ENCODE assay signal across 18 cellular contexts in genomic region chr5:1510151-1510561, GRCh38. TPM values are rescaled to one million over a fixed set of nuclear protein-coding genes. Genes with fewer than 3 reads are reported as not detected.
A peak's percentile ranks its signal among the peaks of the same experiment; 100 is the strongest.
DNase-seq lines count a peak whose midpoint lies in the region; ATAC-seq and TF ChIP-seq lines count a peak whose summit lies in the region.
"Had no signal": no experiment of that assay in that cellular context is flagged by ENCODE, and none has a peak within 500 bp of the region (broad histone marks: within the 10 kb centered on the region; RNA-seq: fewer than 3 reads in every experiment).

No MANE protein-coding gene starts in this region.

- peaks cover 45% of the 10 kb centered on the region for H3K36me3 ChIP-seq in RWPE2 (ENCODE audit: low read depth)
- H3K36me3 ChIP-seq in lung (ENCODE audit: control insufficient read depth in 2 of 2, insufficient read depth in 2 of 2, low read length in 2 of 2): peaks cover 0 to 33% of the 10 kb centered on the region in 2 donors
- peaks cover 0 to 90% (median 47%) of the 10 kb centered on the region in 6 donors for H3K36me3 ChIP-seq in spleen
- peaks cover 6% of the 10 kb centered on the region for H3K36me3 ChIP-seq in brain microvascular endothelial cell (replicated peaks)
- H3K36me3 ChIP-seq: cardiac muscle cell had no signal

- peaks cover 3% of the 10 kb centered on the region for H3K4me1 ChIP-seq in RWPE2 (ENCODE audit: insufficient read depth, poor library complexity, severe bottlenecking)
- peaks cover 0 to 19% of the 10 kb centered on the region in 2 donors for H3K4me1 ChIP-seq in lung (ENCODE audit: control insufficient read depth in 2 of 2, insufficient read depth in 2 of 2, low read length in 2 of 2)
- peaks cover 41 to 97% (median 74%) of the 10 kb centered on the region in 6 donors for H3K4me1 ChIP-seq in spleen

- in situ Hi-C loops in brain microvascular endothelial cell (cut with HindIII; ENCODE audit: low pct_ligation_motif_present, low sequenced_read_pairs): no loop called here

- TF ChIP-seq CTCF in RWPE2 (IDR thresholded peaks at IDR 0.05; ENCODE audit: poor library complexity, severe bottlenecking) (no peak), lung (IDR thresholded peaks at IDR 0.05; ENCODE audit: control extremely low read depth, extremely low read depth) (no peak), spleen (IDR thresholded peaks at IDR 0.05 in 8 of 11, conservative IDR thresholded peaks at IDR 0.05 in 3 of 11) (no peak), brain microvascular endothelial cell (IDR thresholded peaks at IDR 0.05; ENCODE audit: low read depth, low read length, missing control alignments) (no peak)

- WGBS in lung, 2 donors: 89 to 92% methylated on average over 18 of the region's 18 CpGs
- WGBS in spleen, 5 donors: 87 to 91% (median 89%) methylated on average over 18 of the region's 18 CpGs

- H3K27me3 ChIP-seq in RWPE2 (ENCODE audit: insufficient read depth, poor library complexity, severe bottlenecking) (no peaks in the 10 kb centered on the region), lung (ENCODE audit: control insufficient read depth, insufficient read depth) (no peaks in the 10 kb centered on the region), spleen (replicated peaks in 1 of 7) (no peaks in the 10 kb centered on the region), brain microvascular endothelial cell (replicated peaks) (no peaks in the 10 kb centered on the region)
- H3K27me3 ChIP-seq: cardiac muscle cell had no signal

- ATAC-seq in RWPE2 (ENCODE audit: low read depth) (no peak), lung (ENCODE audit: insufficient read depth, low FRiP score) (no peak)
- ATAC-seq: CD8-positive, alpha-beta T cell; GM12878; left colon had no signal

- H3K9me3 ChIP-seq in RWPE2 (ENCODE audit: severe bottlenecking) (no peaks in the 10 kb centered on the region), lung (ENCODE audit: control insufficient read depth in 2 of 2, insufficient read depth in 1 of 2, low read length in 1 of 2) (no peaks in the 10 kb centered on the region), spleen (no peaks in the 10 kb centered on the region)
- H3K9me3 ChIP-seq: SK-N-SH had no signal

- no peak for TF ChIP-seq POLR2A in spleen (IDR thresholded peaks at IDR 0.05)

- intact Hi-C loops in spleen (cut with DNase I; ENCODE audit: low total_unique reads): no loop called here

- DNase-seq in activated CD8-positive, alpha-beta memory T cell treated with anti-CD3 and anti-CD28 coated beads, Interleukin-2, amount 50 U/mL, for 4 hours: peak; percentile 6
- no peak for DNase-seq in activated CD8-positive, alpha-beta memory T cell treated with anti-CD3 and anti-CD28 coated beads, Interleukin-2, amount 50 U/mL, for 48 hours
- peak; percentile 27 for DNase-seq in RWPE2 (ENCODE audit: low spot score)
- DNase-seq in lung (ENCODE audit: low spot score): peak; percentile 25
- peak; percentile 31 for DNase-seq in spleen
- no peak for DNase-seq in GF-D8 (lab: John Stamatoyannopoulos, UW)
- DNase-seq in NCI-H226: no peak
- DNase-seq in brain microvascular endothelial cell: no peak
- DNase-seq: activated naive CD8-positive, alpha-beta T cell treated with anti-CD3 and anti-CD28 coated beads for 36 hours; GOT3; NCI-H2081; NCI-H524 treated with DMSO at 0.1 percent for 48 hours; SK-N-SH; stimulated activated CD4-positive, alpha-beta T cell treated with anti-CD3 and anti-CD28 coated beads, Interleukin-1b, Interleukin-23, amount 100 ng/mL, for 48 hours had no signal

- H3K27ac ChIP-seq in RWPE2 (ENCODE audit: poor library complexity, severe bottlenecking) (no peak overlapping the region), lung (ENCODE audit: low read depth in 1 of 2, low read length in 1 of 2) (no peak overlapping the region), spleen (peak overlapping the region in 2 of 8 donors; percentile 18 to 86), brain microvascular endothelial cell (no peak overlapping the region)
- H3K27ac ChIP-seq: cardiac muscle cell had no signal

- H3K4me3 ChIP-seq in RWPE2 (ENCODE audit: severe bottlenecking): no peak overlapping the region
- H3K4me3 ChIP-seq in lung: no peak overlapping the region
- no peak overlapping the region for H3K4me3 ChIP-seq in spleen
- no peak overlapping the region for H3K4me3 ChIP-seq in brain microvascular endothelial cell (ENCODE audit: low read depth, low read length)
- H3K4me3 ChIP-seq: cardiac muscle cell, GM12878 had no signal

RNA-seq across cellular contexts. Expression of gene LPCAT1, which starts 13.6 kb away (rescaled TPM):
- total RNA-seq in lung: 100 to 1,000 TPM; 320 to 565 TPM
- polyA plus RNA-seq in lung: 100 to 1,000 TPM; 198 to 669 TPM
- total RNA-seq in spleen: 100 to 1,000 TPM; 126 to 322 (median 223) TPM
- 100 to 1,000 TPM in 1 of 3 donors, 10 to 100 TPM in 2; 52.2 to 123 (median 94.8) TPM for polyA plus RNA-seq in spleen

Comparison
In these comparisons a context has a peak if more than half of its experiments do, and no peak if none do; other contexts are left out.
1. DNase-seq: peak in activated CD8-positive, alpha-beta memory T cell treated with anti-CD3 and anti-CD28 coated beads, Interleukin-2, amount 50 U/mL, for 4 hours (single experiment), RWPE2 (single experiment), lung (single experiment) and spleen (single experiment); none in activated CD8-positive, alpha-beta memory T cell treated with anti-CD3 and anti-CD28 coated beads, Interleukin-2, amount 50 U/mL, for 48 hours (single experiment), GF-D8 (single experiment), NCI-H226 (single experiment) and brain microvascular endothelial cell (single experiment).